In genomic region chr6:87700729-87701675, GRCh38 we compare ENCODE assay signal across 2 cellular contexts.
TF ChIP-seq lines count a peak whose summit lies in the region.

No MANE protein-coding gene starts in this region.

TF ChIP-seq in SK-N-SH, 30 proteins besides CTCF, POLR2A, EP300 and RAD21:
- TF ChIP-seq RXRA (IDR thresholded peaks at IDR 0.05; ENCODE audit: borderline replicate concordance, low read depth) (peak; percentile 55; the same call in 1 of the 2 replicates), JUND (IDR thresholded peaks at IDR 0.05) (no peak), FOSL2 (IDR thresholded peaks at IDR 0.05; ENCODE audit: borderline replicate concordance, low read depth) (no peak; the same call in 1 of the 2 replicates), PBX3 (IDR thresholded peaks at IDR 0.05) (peak; percentile 89), CHD2 (IDR thresholded peaks at IDR 0.05; ENCODE audit: low read length, partially characterized antibody) (peak; percentile 60), MAX (IDR thresholded peaks at IDR 0.05; ENCODE audit: low read depth) (0 out of 2 replicates have a peak, but pooled peaks have one; percentile 43), TCF12 (IDR thresholded peaks at IDR 0.05) (peak; percentile 45; the same call in 1 of the 2 replicates), SIN3A (IDR thresholded peaks at IDR 0.05; ENCODE audit: borderline replicate concordance, low read depth, low read length) (peak; percentile 66; the same call in 1 of the 2 replicates)

TF ChIP-seq in GM12878, 131 proteins besides CTCF, POLR2A, EP300 and RAD21 (continues in another document):
- TF ChIP-seq ZZZ3 (IDR thresholded peaks at IDR 0.05; ENCODE audit: control insufficient read depth, insufficient read length, low read depth) = no peak
- TF ChIP-seq IRF4 (IDR thresholded peaks at IDR 0.05; ENCODE audit: low read depth, low read length) = no peak
- TF ChIP-seq HSF1 (IDR thresholded peaks at IDR 0.05; ENCODE audit: low read depth, low read length) = no peak
- TF ChIP-seq SKIL (IDR thresholded peaks at IDR 0.05; ENCODE audit: low read depth, poor library complexity, severe bottlenecking) = peak; percentile 78
- no peak for TF ChIP-seq NR2C2 (IDR thresholded peaks at IDR 0.05; ENCODE audit: borderline replicate concordance, control insufficient read depth, insufficient read length, low read depth)
- TF ChIP-seq BCLAF1 (IDR thresholded peaks at IDR 0.05) = no peak
- TF ChIP-seq CHD4 (IDR thresholded peaks at IDR 0.05) = no peak
- no peak for TF ChIP-seq NFXL1 (IDR thresholded peaks at IDR 0.05; ENCODE audit: borderline replicate concordance)
- TF ChIP-seq CUX1 (IDR thresholded peaks at IDR 0.05; ENCODE audit: insufficient replicate concordance, low read depth, low read length) = peak; percentile 90
- no peak for TF ChIP-seq ZBED1 (IDR thresholded peaks at IDR 0.05; ENCODE audit: borderline replicate concordance)
- TF ChIP-seq CBX5 (IDR thresholded peaks at IDR 0.05; ENCODE audit: low read depth) = no peak
- TF ChIP-seq ATF2 (IDR thresholded peaks at IDR 0.05; ENCODE audit: low read length) = peak; percentile 11; the same call in 1 of the 2 replicates
- no peak for TF ChIP-seq RB1 (IDR thresholded peaks at IDR 0.05; ENCODE audit: borderline replicate concordance)
- no peak for TF ChIP-seq ESRRA (IDR thresholded peaks at IDR 0.05; ENCODE audit: low read length)
- TF ChIP-seq DPF2 (IDR thresholded peaks at IDR 0.05) = no peak
- TF ChIP-seq JUND (IDR thresholded peaks at IDR 0.05; ENCODE audit: low read depth, low read length) = no peak
- peak; percentile 41; the same call in 1 of the 2 replicates for TF ChIP-seq CREM (IDR thresholded peaks at IDR 0.05; ENCODE audit: low read depth)
- peak; percentile 65 for TF ChIP-seq BCL11A (IDR thresholded peaks at IDR 0.05; ENCODE audit: low read depth, low read length)
- TF ChIP-seq ATF7 (IDR thresholded peaks at IDR 0.05; ENCODE audit: low read depth) = peak; percentile 68
- TF ChIP-seq IRF5 (IDR thresholded peaks at IDR 0.05; ENCODE audit: borderline replicate concordance) = no peak
- no peak for TF ChIP-seq HCFC1 (IDR thresholded peaks at IDR 0.05; ENCODE audit: low read length)
- no peak for TF ChIP-seq IRF3 (IDR thresholded peaks at IDR 0.05)
- no peak for TF ChIP-seq BRCA1 (IDR thresholded peaks at IDR 0.05; ENCODE audit: low read depth, low read length)
- TF ChIP-seq KDM1A (IDR thresholded peaks at IDR 0.05; ENCODE audit: borderline replicate concordance) = no peak
- peak; percentile 92 for TF ChIP-seq PKNOX1 (IDR thresholded peaks at IDR 0.05)
- TF ChIP-seq SREBF1 (IDR thresholded peaks at IDR 0.05; ENCODE audit: low read length) = no peak
- TF ChIP-seq MTA2 (IDR thresholded peaks at IDR 0.05; ENCODE audit: low read depth) = 0 out of 2 replicates have a peak, but pooled peaks have one; percentile 40
- no peak for TF ChIP-seq GATAD2B (conservative IDR thresholded peaks at IDR 0.05; ENCODE audit: low read depth)
- TF ChIP-seq BMI1 (IDR thresholded peaks at IDR 0.05; ENCODE audit: borderline replicate concordance) = no peak
- peak; percentile 56; the same call in 1 of the 2 replicates for TF ChIP-seq TAF1 (IDR thresholded peaks at IDR 0.05; ENCODE audit: borderline replicate concordance, low read depth, low read length)
- TF ChIP-seq USF2 (IDR thresholded peaks at IDR 0.05; ENCODE audit: borderline replicate concordance, low read depth, low read length) = no peak
- TF ChIP-seq SMARCA5 (IDR thresholded peaks at IDR 0.05) = no peak
- TF ChIP-seq ZNF207 (IDR thresholded peaks at IDR 0.05; ENCODE audit: borderline replicate concordance) = no peak
- peak; percentile 23 for TF ChIP-seq SMAD1 (IDR thresholded peaks at IDR 0.05; ENCODE audit: low read depth, partially characterized antibody)
- TF ChIP-seq KAT2A (conservative IDR thresholded peaks at IDR 0.05; ENCODE audit: control insufficient read depth, low read depth, low read length) = no peak
- peak; percentile 56; the same call in 1 of the 2 replicates for TF ChIP-seq TCF12 (IDR thresholded peaks at IDR 0.05; ENCODE audit: low read depth, low read length)
- TF ChIP-seq MEF2B (IDR thresholded peaks at IDR 0.05; ENCODE audit: partially characterized antibody, poor library complexity, severe bottlenecking) = no peak
- peak; percentile 68 for TF ChIP-seq YY1 (IDR thresholded peaks at IDR 0.05; ENCODE audit: low read depth, low read length)
- peak; percentile 50; the same call in 1 of the 3 replicates for TF ChIP-seq POU2F2 (IDR thresholded peaks at IDR 0.05; ENCODE audit: borderline replicate concordance, low read depth, low read length)
- TF ChIP-seq FOXM1 (IDR thresholded peaks at IDR 0.05; ENCODE audit: low read depth, low read length) = no peak
